ENCODE assay signal across 1 cellular context in the genomic region with DNA sequence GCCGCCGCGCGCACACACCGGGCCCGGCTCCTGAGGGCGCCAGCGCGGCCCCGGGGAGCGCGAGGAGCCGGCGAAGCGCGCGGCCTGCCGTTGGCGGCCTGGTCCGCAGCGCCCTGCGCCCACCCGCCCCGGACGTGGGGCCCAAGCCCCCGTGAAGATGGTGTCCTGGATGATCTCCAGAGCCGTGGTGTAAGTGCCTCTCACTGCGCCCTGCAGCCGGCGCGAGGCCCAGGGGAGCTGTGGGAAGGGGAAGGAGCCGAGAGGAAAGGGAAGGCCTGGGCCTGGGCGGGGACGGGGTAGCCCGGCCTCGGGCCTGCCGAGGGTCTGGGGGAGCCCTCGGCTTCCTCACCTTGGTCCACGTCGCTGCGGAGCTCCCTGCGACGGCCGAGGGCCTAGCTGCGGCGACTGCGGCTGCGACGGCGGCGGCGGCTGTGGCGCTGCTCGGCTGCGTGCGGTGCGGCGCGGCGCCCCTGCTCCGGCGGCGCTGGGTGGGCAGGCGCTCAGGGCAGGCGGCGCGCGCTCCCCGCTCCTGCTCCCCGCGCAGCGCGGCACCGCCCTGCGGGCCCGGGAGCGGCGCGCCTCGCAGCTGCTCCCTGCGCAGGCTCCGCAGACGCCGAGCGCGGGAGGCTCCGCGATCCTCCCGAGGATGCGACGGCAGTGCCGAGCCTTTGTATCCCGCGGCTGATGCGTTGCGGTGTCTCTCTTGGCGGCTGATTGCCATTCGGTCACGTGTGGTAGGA.
A peak's percentile ranks its signal among the peaks of the same experiment; 100 is the strongest.
TF ChIP-seq lines count a peak whose summit lies in the region.

A gene with protein sequence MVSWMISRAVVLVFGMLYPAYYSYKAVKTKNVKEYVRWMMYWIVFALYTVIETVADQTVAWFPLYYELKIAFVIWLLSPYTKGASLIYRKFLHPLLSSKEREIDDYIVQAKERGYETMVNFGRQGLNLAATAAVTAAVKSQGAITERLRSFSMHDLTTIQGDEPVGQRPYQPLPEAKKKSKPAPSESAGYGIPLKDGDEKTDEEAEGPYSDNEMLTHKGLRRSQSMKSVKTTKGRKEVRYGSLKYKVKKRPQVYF (plus strand): TSS at position 13 of the 740 bp plus-strand sequence. CDS start 145 bp downstream, at position 158.

TF ChIP-seq in HEK293, 187 proteins besides CTCF, POLR2A, EP300 and RAD21 (continued from another document):
- TF ChIP-seq, protein P1, sequence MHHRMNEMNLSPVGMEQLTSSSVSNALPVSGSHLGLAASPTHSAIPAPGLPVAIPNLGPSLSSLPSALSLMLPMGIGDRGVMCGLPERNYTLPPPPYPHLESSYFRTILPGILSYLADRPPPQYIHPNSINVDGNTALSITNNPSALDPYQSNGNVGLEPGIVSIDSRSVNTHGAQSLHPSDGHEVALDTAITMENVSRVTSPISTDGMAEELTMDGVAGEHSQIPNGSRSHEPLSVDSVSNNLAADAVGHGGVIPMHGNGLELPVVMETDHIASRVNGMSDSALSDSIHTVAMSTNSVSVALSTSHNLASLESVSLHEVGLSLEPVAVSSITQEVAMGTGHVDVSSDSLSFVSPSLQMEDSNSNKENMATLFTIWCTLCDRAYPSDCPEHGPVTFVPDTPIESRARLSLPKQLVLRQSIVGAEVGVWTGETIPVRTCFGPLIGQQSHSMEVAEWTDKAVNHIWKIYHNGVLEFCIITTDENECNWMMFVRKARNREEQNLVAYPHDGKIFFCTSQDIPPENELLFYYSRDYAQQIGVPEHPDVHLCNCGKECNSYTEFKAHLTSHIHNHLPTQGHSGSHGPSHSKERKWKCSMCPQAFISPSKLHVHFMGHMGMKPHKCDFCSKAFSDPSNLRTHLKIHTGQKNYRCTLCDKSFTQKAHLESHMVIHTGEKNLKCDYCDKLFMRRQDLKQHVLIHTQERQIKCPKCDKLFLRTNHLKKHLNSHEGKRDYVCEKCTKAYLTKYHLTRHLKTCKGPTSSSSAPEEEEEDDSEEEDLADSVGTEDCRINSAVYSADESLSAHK (tag by site-specific recombination; IDR thresholded peaks at IDR 0.05) = peak; percentile 12; the same call in 1 of the 2 replicates
- TF ChIP-seq ZFHX2 (tag by site-specific recombination; conservative IDR thresholded peaks at IDR 0.05) (peak; percentile 25; the same call in 1 of the 2 replicates), KLF16 (tag by site-specific recombination; IDR thresholded peaks at IDR 0.05) (peak; percentile 50; the same call in 1 of the 2 replicates), ZNF266 (tag by site-specific recombination; IDR thresholded peaks at IDR 0.05; ENCODE audit: low read depth) (no peak), YY1 (tag by site-specific recombination; IDR thresholded peaks at IDR 0.05) (0 out of 2 replicates have a peak, but pooled peaks have one; percentile 16), ZNF585B (tag by site-specific recombination; IDR thresholded peaks at IDR 0.05) (no peak), KLF1 (tag by site-specific recombination; IDR thresholded peaks at IDR 0.05) (no peak), ZNF785 (tag by site-specific recombination; IDR thresholded peaks at IDR 0.05) (peak; percentile 49; the same call in 1 of the 2 replicates), ZXDB (tag by site-specific recombination; IDR thresholded peaks at IDR 0.05) (peak; percentile 11; the same call in 1 of the 2 replicates), ZSCAN30 (tag by site-specific recombination; IDR thresholded peaks at IDR 0.05) (peak; percentile 77), ZFP41 (tag by site-specific recombination; IDR thresholded peaks at IDR 0.05; ENCODE audit: borderline replicate concordance) (no peak), ZNF792 (tag by site-specific recombination; IDR thresholded peaks at IDR 0.05) (0 out of 2 replicates have a peak, but pooled peaks have one; percentile 39), ZNF391 (tag by site-specific recombination; IDR thresholded peaks at IDR 0.05; ENCODE audit: borderline replicate concordance, low read depth) (0 out of 2 replicates have a peak, but pooled peaks have one; percentile 25), KLF8 (tag by site-specific recombination; IDR thresholded peaks at IDR 0.05) (peak; percentile 14; the same call in 1 of the 2 replicates), ZNF394 (tag by site-specific recombination; IDR thresholded peaks at IDR 0.05; ENCODE audit: borderline replicate concordance) (peak; percentile 31; the same call in 1 of the 2 replicates), BCL11B (tag by site-specific recombination; IDR thresholded peaks at IDR 0.05; ENCODE audit: low read depth) (no peak), ZNF121 (tag by site-specific recombination; IDR thresholded peaks at IDR 0.05) (0 out of 2 replicates have a peak, but pooled peaks have one; percentile 30), TCF7L2 (IDR thresholded peaks at IDR 0.05; ENCODE audit: borderline replicate concordance, low read depth, low read length) (no peak), ZSCAN16 (tag by site-specific recombination; IDR thresholded peaks at IDR 0.05) (0 out of 2 replicates have a peak, but pooled peaks have one; percentile 16), ZNF146 (tag by site-specific recombination; IDR thresholded peaks at IDR 0.05) (0 out of 2 replicates have a peak, but pooled peaks have one; percentile 28), ZNF660 (tag by site-specific recombination; IDR thresholded peaks at IDR 0.05) (peak; percentile 58), ZBTB20 (tag by site-specific recombination; IDR thresholded peaks at IDR 0.05) (peak; percentile 75; the same call in 1 of the 2 replicates), ZNF341 (tag by site-specific recombination; IDR thresholded peaks at IDR 0.05; ENCODE audit: low read depth) (no peak), ZNF214 (tag by site-specific recombination; IDR thresholded peaks at IDR 0.05; ENCODE audit: borderline replicate concordance) (no peak)
- TF ChIP-seq, protein P2, sequence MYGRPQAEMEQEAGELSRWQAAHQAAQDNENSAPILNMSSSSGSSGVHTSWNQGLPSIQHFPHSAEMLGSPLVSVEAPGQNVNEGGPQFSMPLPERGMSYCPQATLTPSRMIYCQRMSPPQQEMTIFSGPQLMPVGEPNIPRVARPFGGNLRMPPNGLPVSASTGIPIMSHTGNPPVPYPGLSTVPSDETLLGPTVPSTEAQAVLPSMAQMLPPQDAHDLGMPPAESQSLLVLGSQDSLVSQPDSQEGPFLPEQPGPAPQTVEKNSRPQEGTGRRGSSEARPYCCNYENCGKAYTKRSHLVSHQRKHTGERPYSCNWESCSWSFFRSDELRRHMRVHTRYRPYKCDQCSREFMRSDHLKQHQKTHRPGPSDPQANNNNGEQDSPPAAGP (tag by site-specific recombination; IDR thresholded peaks at IDR 0.05) = peak; percentile 12; the same call in 1 of the 2 replicates
- TF ChIP-seq, protein P3, sequence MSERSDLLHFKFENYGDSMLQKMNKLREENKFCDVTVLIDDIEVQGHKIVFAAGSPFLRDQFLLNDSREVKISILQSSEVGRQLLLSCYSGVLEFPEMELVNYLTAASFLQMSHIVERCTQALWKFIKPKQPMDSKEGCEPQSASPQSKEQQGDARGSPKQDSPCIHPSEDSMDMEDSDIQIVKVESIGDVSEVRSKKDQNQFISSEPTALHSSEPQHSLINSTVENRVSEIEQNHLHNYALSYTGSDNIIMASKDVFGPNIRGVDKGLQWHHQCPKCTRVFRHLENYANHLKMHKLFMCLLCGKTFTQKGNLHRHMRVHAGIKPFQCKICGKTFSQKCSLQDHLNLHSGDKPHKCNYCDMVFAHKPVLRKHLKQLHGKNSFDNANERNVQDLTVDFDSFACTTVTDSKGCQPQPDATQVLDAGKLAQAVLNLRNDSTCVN (tag by site-specific recombination; optimal IDR thresholded peaks at IDR 0.05) = peak; percentile 83
- TF ChIP-seq, protein P4, sequence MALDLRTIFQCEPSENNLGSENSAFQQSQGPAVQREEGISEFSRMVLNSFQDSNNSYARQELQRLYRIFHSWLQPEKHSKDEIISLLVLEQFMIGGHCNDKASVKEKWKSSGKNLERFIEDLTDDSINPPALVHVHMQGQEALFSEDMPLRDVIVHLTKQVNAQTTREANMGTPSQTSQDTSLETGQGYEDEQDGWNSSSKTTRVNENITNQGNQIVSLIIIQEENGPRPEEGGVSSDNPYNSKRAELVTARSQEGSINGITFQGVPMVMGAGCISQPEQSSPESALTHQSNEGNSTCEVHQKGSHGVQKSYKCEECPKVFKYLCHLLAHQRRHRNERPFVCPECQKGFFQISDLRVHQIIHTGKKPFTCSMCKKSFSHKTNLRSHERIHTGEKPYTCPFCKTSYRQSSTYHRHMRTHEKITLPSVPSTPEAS (tag by site-specific recombination; IDR thresholded peaks at IDR 0.05) = no peak
- TF ChIP-seq, protein P5, sequence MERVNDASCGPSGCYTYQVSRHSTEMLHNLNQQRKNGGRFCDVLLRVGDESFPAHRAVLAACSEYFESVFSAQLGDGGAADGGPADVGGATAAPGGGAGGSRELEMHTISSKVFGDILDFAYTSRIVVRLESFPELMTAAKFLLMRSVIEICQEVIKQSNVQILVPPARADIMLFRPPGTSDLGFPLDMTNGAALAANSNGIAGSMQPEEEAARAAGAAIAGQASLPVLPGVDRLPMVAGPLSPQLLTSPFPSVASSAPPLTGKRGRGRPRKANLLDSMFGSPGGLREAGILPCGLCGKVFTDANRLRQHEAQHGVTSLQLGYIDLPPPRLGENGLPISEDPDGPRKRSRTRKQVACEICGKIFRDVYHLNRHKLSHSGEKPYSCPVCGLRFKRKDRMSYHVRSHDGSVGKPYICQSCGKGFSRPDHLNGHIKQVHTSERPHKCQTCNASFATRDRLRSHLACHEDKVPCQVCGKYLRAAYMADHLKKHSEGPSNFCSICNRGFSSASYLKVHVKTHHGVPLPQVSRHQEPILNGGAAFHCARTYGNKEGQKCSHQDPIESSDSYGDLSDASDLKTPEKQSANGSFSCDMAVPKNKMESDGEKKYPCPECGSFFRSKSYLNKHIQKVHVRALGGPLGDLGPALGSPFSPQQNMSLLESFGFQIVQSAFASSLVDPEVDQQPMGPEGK (tag by site-specific recombination; IDR thresholded peaks at IDR 0.05) = peak; percentile 17; the same call in 1 of the 2 replicates
- TF ChIP-seq, protein P6, sequence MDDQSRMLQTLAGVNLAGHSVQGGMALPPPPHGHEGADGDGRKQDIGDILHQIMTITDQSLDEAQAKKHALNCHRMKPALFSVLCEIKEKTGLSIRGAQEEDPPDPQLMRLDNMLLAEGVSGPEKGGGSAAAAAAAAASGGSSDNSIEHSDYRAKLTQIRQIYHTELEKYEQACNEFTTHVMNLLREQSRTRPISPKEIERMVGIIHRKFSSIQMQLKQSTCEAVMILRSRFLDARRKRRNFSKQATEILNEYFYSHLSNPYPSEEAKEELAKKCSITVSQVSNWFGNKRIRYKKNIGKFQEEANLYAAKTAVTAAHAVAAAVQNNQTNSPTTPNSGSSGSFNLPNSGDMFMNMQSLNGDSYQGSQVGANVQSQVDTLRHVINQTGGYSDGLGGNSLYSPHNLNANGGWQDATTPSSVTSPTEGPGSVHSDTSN (CRISPR knock-in tag; IDR thresholded peaks at IDR 0.05) = peak; percentile 7; the same call in 1 of the 2 replicates
